ENCODE assay signal across 18 cellular contexts in genomic region chr6:120620900-120621299, GRCh38.
DNase-seq lines count a peak whose midpoint lies in the region; ATAC-seq, FAIRE-seq and TF ChIP-seq lines count a peak whose summit lies in the region.
"Had no signal": no experiment of that assay in that cellular context is flagged by ENCODE, and none has a peak within 500 bp of the region (broad histone marks: within the 10 kb centered on the region; RNA-seq: fewer than 3 reads in every experiment).

No MANE protein-coding gene starts in this region.

- no peak overlapping the region for H3K27ac Mint-ChIP-seq in HFFc6
- H3K27ac Mint-ChIP-seq: CD4-positive, alpha-beta memory T cell had no signal

- no peaks in the 10 kb centered on the region for H3K4me1 Mint-ChIP-seq in HFFc6 (ENCODE audit: low read depth)
- H3K4me1 Mint-ChIP-seq: CD4-positive, alpha-beta memory T cell had no signal

- dilution Hi-C loops in endothelial cell of umbilical vein (cut with MboI; ENCODE audit: extremely low pct_ligation_motif_present, low sequenced_read_pairs) = no loop called here

- H2AFZ ChIP-seq in endothelial cell of umbilical vein (ENCODE audit: low read depth, low read length) = no peak overlapping the region

- H3K36me3 ChIP-seq in SK-N-MC (ENCODE audit: insufficient read depth, low read length) (no peaks in the 10 kb centered on the region), endothelial cell of umbilical vein (ENCODE audit: control insufficient read depth in 2 of 2, extremely low read depth in 1 of 2, insufficient read depth in 2 of 2, low read length in 2 of 2) (no peaks in the 10 kb centered on the region)
- H3K36me3 ChIP-seq: HAP-1 had no signal

- peaks cover 7% of the 10 kb centered on the region; the same call in 1 of the 2 replicates for H3K36me3 Mint-ChIP-seq in HFFc6 (ENCODE audit: low read depth)
- H3K36me3 Mint-ChIP-seq: CD4-positive, alpha-beta memory T cell had no signal

- no peaks in the 10 kb centered on the region for H3K9me1 ChIP-seq in endothelial cell of umbilical vein (replicated peaks; ENCODE audit: control insufficient read depth, extremely low read depth, insufficient read depth, low read length)

- H3K9me3 ChIP-seq in SK-N-MC (ENCODE audit: low read depth, low read length) = no peaks in the 10 kb centered on the region
- no peaks in the 10 kb centered on the region for H3K9me3 ChIP-seq in endothelial cell of umbilical vein (replicated peaks; ENCODE audit: control insufficient read depth, insufficient read depth, low read length)
- H3K9me3 ChIP-seq: HAP-1 had no signal

- H3K4me3 Mint-ChIP-seq in HFFc6 = no peak overlapping the region
- H3K4me3 Mint-ChIP-seq: CD4-positive, alpha-beta memory T cell had no signal

- intact Hi-C loops in endothelial cell of umbilical vein (cut with micrococcal nuclease) = no loop called here

- TF ChIP-seq POLR2A in endothelial cell of umbilical vein (IDR thresholded peaks at IDR 0.05; ENCODE audit: low read depth, low read length) = no peak

- no peaks in the 10 kb centered on the region; the same call in 1 of the 2 replicates for H3K27me3 Mint-ChIP-seq in HFFc6 (ENCODE audit: insufficient read depth)
- H3K27me3 Mint-ChIP-seq: CD4-positive, alpha-beta memory T cell had no signal

- CTCF ChIA-PET in endothelial cell of umbilical vein (lab: Charles Lee) = no interaction called here

- no TSS peak for BruUV-seq in endothelial cell of umbilical vein (replicated peaks; lab: Mats Ljungman, UMichigan)

- peaks cover 36% of the 10 kb centered on the region for H3K9me3 Mint-ChIP-seq in HFFc6

- H3K4me1 ChIP-seq in endothelial cell of umbilical vein (ENCODE audit: control insufficient read depth, extremely low read depth, insufficient read depth, low read length) = no peaks in the 10 kb centered on the region
- H3K4me1 ChIP-seq: HAP-1 had no signal

- H3K9ac ChIP-seq in SK-N-MC (ENCODE audit: insufficient read length) (no peak overlapping the region), endothelial cell of umbilical vein (replicated peaks; ENCODE audit: extremely low read depth, insufficient read depth, low read length) (no peak overlapping the region)

- peak; percentile 29 for ATAC-seq in left lobe of liver

- no peaks in the 10 kb centered on the region for H4K20me1 ChIP-seq in endothelial cell of umbilical vein (replicated peaks; ENCODE audit: control insufficient read depth, extremely low read depth, insufficient read depth, low read length)

- H3K4me2 ChIP-seq in endothelial cell of umbilical vein (ENCODE audit: insufficient read depth, low read length) = no peak overlapping the region

- no peak for DNase-seq in SK-N-MC (ENCODE audit: low read depth, low spot score)
- DNase-seq in endothelial cell of umbilical vein (ENCODE audit: low read depth, low spot score) = peak; percentile 2
- DNase-seq in left lobe of liver (ENCODE audit: low spot score) = no peak
- DNase-seq in cortex of kidney (lab: John Stamatoyannopoulos, UW) = no peak
- DNase-seq in HFFc6 = no peak
- DNase-seq in NCI-H1048 (lab: John Stamatoyannopoulos, UW) = no peak
- DNase-seq: C1 segment of cervical spinal cord; Calu3; CD4-positive, alpha-beta memory T cell; COR-L47; DMS53; DMS79 treated with DMSO at 0.1 percent for 48 hours; GF-D8; GOT3 had no signal

- H3K27ac ChIP-seq in SK-N-MC (0 out of 2 replicates have a peak overlapping the region, but pooled peaks have one; percentile 32), endothelial cell of umbilical vein (ENCODE audit: insufficient read depth, low read depth, low read length) (no peak overlapping the region)

- TF ChIP-seq CTCF in endothelial cell of umbilical vein (IDR thresholded peaks at IDR 0.05; ENCODE audit: extremely low read depth in 1 of 2, insufficient read depth in 1 of 2, low read depth in 1 of 2, low read length in 2 of 2) (no peak), HFFc6 (IDR thresholded peaks at IDR 0.05) (no peak)

- H3K4me3 ChIP-seq in SK-N-MC (no peak overlapping the region), endothelial cell of umbilical vein (replicated peaks in 1 of 3; ENCODE audit: insufficient read depth in 1 of 3, low read depth in 1 of 3, low read length in 3 of 3) (no peak overlapping the region)
- H3K4me3 ChIP-seq: HAP-1 had no signal

- POLR2A ChIA-PET in endothelial cell of umbilical vein (lab: Charles Lee) = no interaction called here

- H3K79me2 ChIP-seq in endothelial cell of umbilical vein (ENCODE audit: control insufficient read depth, insufficient read depth, low read length) = no peaks in the 10 kb centered on the region

- H3K27me3 ChIP-seq in endothelial cell of umbilical vein (ENCODE audit: control insufficient read depth in 2 of 2, insufficient read depth in 2 of 2, low read length in 2 of 2) = no peaks in the 10 kb centered on the region

- FAIRE-seq in endothelial cell of umbilical vein (lab: Jason Lieb, UNC) = peak; percentile 21
- FAIRE-seq: GM12891, GM18507, H54 had no signal

TF ChIP-seq in endothelial cell of umbilical vein, 7 proteins besides CTCF, POLR2A, EP300 and RAD21:
- no peak for TF ChIP-seq MYC (IDR thresholded peaks at IDR 0.05; ENCODE audit: low read depth, low read length)
- no peak for TF ChIP-seq MAX (IDR thresholded peaks at IDR 0.05; ENCODE audit: insufficient read depth, insufficient read length)
TF ChIP-seq in endothelial cell of umbilical vein: peak in this region for 0.
